In genomic region chr2:150059676-150060075, GRCh38 we compare ENCODE assay signal across 5 cellular contexts.
DNase-seq lines count a peak whose midpoint lies in the region; ATAC-seq, FAIRE-seq and TF ChIP-seq lines count a peak whose summit lies in the region.
"Not testable (repeated sequence)": the region's sequence is repeated elsewhere in the genome, so short reads cannot be mapped to it uniquely, and the experiment has no call there.

No MANE protein-coding gene starts in this region.

- not testable (repeated sequence) for H3K9me3 ChIP-seq in A549; HEK293 (ENCODE audit: control insufficient read depth, insufficient read depth, low read depth, low read length); HUES6 (ENCODE audit: control insufficient read depth, insufficient read depth, low read depth, low read length); endodermal cell (ENCODE audit: control insufficient read depth, low read length)

- not testable (repeated sequence) for H3K4me2 ChIP-seq in A549

- 92% methylated on average over 2 of the region's 2 CpGs for WGBS in A549 (ENCODE audit: missing lambda C conversion rate)
- WGBS in endodermal cell (ENCODE audit: insufficient coverage in 1 of 2, insufficient read length in 1 of 2), 2 experiments = 87% methylated on average over 1 of the region's 2 CpGs; no CpG with 5 or more reads in 1 of the 2 experiments

- H3K27ac Mint-ChIP-seq in WTC11, endodermal cell: not testable (repeated sequence)

- not testable (repeated sequence) for H3K9me3 Mint-ChIP-seq in WTC11, endodermal cell

- peaks cover 55% of the 10 kb centered on the region for H3K4me1 Mint-ChIP-seq in WTC11
- not testable (repeated sequence) for H3K4me1 Mint-ChIP-seq in endodermal cell

- POLR2A ChIA-PET in A549 (lab: Yijun Ruan, JAX); HEK293 (lab: Yijun Ruan, JAX); WTC11 (lab: Charles Lee): not testable (repeated sequence)

- not testable (repeated sequence) for H3K4me1 ChIP-seq in A549; HEK293 (ENCODE audit: control insufficient read depth, insufficient read depth, low read length); endodermal cell (ENCODE audit: control insufficient read depth, insufficient read depth, low read length)
- peaks cover 33% of the 10 kb centered on the region for H3K4me1 ChIP-seq in HUES6 (ENCODE audit: control insufficient read depth, insufficient read depth, low read length)

- not testable (repeated sequence) for H3K9ac ChIP-seq in HUES6 (ENCODE audit: low read length); endodermal cell (ENCODE audit: extremely low read depth, low read length, poor library complexity, severe bottlenecking)

- not testable (repeated sequence) for H3K4me3 Mint-ChIP-seq in WTC11, endodermal cell

- H3K27ac ChIP-seq in A549; HEK293 (ENCODE audit: extremely low read depth, low read depth, low read length): not testable (repeated sequence)
- H3K27ac ChIP-seq in HUES6 (ENCODE audit: low read depth, low read length) (peak overlapping the region; percentile 67), endodermal cell (ENCODE audit: low read depth, low read length) (peak overlapping the region; percentile 91)

- H3K27me3 ChIP-seq in HUES6 (ENCODE audit: control insufficient read depth, insufficient read depth, low read length); endodermal cell (ENCODE audit: control insufficient read depth, insufficient read depth, low read length, poor library complexity, severe bottlenecking): not testable (repeated sequence)

- TF ChIP-seq EP300 in A549 (IDR thresholded peaks at IDR 0.05) = not testable (repeated sequence)

- not testable (repeated sequence) for H3K4me3 ChIP-seq in A549; HEK293 (ENCODE audit: low read depth, low read length); HUES6 (ENCODE audit: low read depth, low read length); endodermal cell (ENCODE audit: low read length)

- ATAC-seq in A549, WTC11: not testable (repeated sequence)

- not testable (repeated sequence) for H3K27me3 Mint-ChIP-seq in WTC11 (ENCODE audit: low read depth); endodermal cell (ENCODE audit: insufficient read depth)

- not testable (repeated sequence) for H3K36me3 Mint-ChIP-seq in WTC11; endodermal cell (ENCODE audit: low read depth)

- not testable (repeated sequence) for TF ChIP-seq RAD21 in A549 (conservative IDR thresholded peaks at IDR 0.05 in 1 of 2, IDR thresholded peaks at IDR 0.05 in 1 of 2)

- DNase-seq in A549 (ENCODE audit: low read depth in 1 of 2, low spot score in 1 of 2); WTC11 (ENCODE audit: low spot score); endodermal cell: not testable (repeated sequence)

- FAIRE-seq in A549 (lab: Jason Lieb, UNC) = not testable (repeated sequence)

- not testable (repeated sequence) for H3K36me3 ChIP-seq in HEK293 (ENCODE audit: control insufficient read depth in 2 of 2, insufficient read depth in 1 of 2, low read length in 2 of 2); HUES6 (ENCODE audit: control insufficient read depth, insufficient read depth, low read length); endodermal cell (ENCODE audit: control insufficient read depth, insufficient read depth, low read length)

- TF ChIP-seq POLR2A in A549 (IDR thresholded peaks at IDR 0.05; ENCODE audit: low read length) = not testable (repeated sequence)

- CTCF ChIA-PET in A549 (lab: Yijun Ruan, JAX) = interaction anchor here (0.5 to 0.9 kb wide), 3 partner anchors 101 to 353 kb away, joined by 3 to 4 read pairs (median 3); no protein-coding TSS in a partner anchor
- CTCF ChIA-PET in HEK293 (lab: Yijun Ruan, JAX); WTC11 (lab: Charles Lee): not testable (repeated sequence)

- TF ChIP-seq CTCF in A549 (IDR thresholded peaks at IDR 0.05); HEK293 (tag by site-specific recombination; IDR thresholded peaks at IDR 0.05); WTC11 (IDR thresholded peaks at IDR 0.05); endodermal cell (conservative IDR thresholded peaks at IDR 0.05): not testable (repeated sequence)

TF ChIP-seq in A549, 52 proteins besides CTCF, POLR2A, EP300 and RAD21:
- peak; percentile 92 for TF ChIP-seq ZC3H11A (IDR thresholded peaks at IDR 0.05)

TF ChIP-seq in HEK293, 187 proteins besides CTCF, POLR2A, EP300 and RAD21 (continues in another document):
- TF ChIP-seq ZNF394 (tag by site-specific recombination; IDR thresholded peaks at IDR 0.05; ENCODE audit: borderline replicate concordance) (peak; percentile 40; the same call in 1 of the 2 replicates), ZNF140 (tag by site-specific recombination; IDR thresholded peaks at IDR 0.05) (0 out of 2 replicates have a peak, but pooled peaks have one; percentile 15), ZNF555 (tag by site-specific recombination; conservative IDR thresholded peaks at IDR 0.05) (peak; percentile 20; the same call in 1 of the 2 replicates), ZNF426 (tag by site-specific recombination; IDR thresholded peaks at IDR 0.05) (peak; percentile 43)
- TF ChIP-seq, protein P1, sequence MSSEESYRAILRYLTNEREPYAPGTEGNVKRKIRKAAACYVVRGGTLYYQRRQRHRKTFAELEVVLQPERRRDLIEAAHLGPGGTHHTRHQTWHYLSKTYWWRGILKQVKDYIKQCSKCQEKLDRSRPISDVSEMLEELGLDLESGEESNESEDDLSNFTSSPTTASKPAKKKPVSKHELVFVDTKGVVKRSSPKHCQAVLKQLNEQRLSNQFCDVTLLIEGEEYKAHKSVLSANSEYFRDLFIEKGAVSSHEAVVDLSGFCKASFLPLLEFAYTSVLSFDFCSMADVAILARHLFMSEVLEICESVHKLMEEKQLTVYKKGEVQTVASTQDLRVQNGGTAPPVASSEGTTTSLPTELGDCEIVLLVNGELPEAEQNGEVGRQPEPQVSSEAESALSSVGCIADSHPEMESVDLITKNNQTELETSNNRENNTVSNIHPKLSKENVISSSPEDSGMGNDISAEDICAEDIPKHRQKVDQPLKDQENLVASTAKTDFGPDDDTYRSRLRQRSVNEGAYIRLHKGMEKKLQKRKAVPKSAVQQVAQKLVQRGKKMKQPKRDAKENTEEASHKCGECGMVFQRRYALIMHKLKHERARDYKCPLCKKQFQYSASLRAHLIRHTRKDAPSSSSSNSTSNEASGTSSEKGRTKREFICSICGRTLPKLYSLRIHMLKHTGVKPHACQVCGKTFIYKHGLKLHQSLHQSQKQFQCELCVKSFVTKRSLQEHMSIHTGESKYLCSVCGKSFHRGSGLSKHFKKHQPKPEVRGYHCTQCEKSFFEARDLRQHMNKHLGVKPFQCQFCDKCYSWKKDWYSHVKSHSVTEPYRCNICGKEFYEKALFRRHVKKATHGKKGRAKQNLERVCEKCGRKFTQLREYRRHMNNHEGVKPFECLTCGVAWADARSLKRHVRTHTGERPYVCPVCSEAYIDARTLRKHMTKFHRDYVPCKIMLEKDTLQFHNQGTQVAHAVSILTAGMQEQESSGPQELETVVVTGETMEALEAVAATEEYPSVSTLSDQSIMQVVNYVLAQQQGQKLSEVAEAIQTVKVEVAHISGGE (tag by site-specific recombination; conservative IDR thresholded peaks at IDR 0.05; ENCODE audit: low read depth) = peak; percentile 67

TF ChIP-seq in WTC11, 78 proteins besides CTCF, POLR2A, EP300 and RAD21:
- TF ChIP-seq HMGA2 (CRISPR knock-in tag; IDR thresholded peaks at IDR 0.05) = peak; percentile 96
